ENCODE assay signal across 1 cellular context in the genomic region with DNA sequence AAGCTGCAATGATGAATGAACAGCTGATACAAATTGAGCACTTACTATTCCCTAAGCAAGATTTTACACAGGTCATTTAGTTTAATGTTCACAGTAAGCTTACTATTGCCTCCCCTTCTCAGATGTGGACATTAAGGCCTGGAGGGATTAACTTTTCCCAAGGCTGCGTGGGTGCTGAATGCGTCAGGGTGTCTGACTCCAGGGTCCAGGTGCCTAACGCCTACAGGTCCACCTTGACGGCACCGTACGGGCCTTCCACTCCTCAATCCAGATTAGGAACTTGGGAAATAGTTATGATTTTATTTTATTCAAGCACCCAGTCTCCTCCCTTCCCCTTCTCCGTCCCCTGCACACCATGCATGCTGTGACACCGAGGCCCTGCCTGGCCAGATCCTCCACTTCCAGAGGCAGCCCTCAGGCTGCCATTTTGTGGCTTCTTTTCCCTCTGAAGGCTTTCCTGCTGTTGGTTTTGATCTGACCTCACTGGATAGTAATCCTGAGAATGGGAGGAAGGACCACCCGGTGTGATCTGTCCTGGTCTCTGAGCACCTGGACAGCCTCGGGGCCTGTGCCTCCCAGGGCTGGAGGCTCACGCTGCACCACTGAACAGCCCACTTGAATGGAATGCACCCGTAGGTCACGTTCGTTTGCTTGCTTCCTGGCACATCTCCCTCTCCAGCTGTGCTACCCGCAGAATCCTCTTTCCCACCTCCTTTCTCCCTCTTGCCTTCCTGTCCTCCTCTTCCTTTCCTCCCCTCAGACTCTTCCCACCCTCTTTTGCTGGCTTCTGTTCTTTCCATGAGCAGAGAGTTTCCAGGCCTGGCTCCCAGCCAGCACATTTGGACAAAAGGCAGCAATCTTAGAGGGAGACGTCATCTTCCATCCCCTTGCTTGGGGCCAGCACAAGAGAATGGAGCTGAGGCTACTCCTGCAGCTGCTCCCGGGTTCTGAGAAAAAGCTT.
TF ChIP-seq lines count a peak whose summit lies in the region.

No MANE protein-coding gene starts in this region.

TF ChIP-seq in HepG2, 621 proteins besides CTCF, POLR2A, EP300 and RAD21:
- TF ChIP-seq TEAD3 (CRISPR knock-in tag; optimal IDR thresholded peaks at IDR 0.05; ENCODE audit: borderline replicate concordance) (peak; percentile 45), ZNF605 (CRISPR knock-in tag; IDR thresholded peaks at IDR 0.05) (no peak), BHLHE40 (IDR thresholded peaks at IDR 0.05; ENCODE audit: low read length) (peak; percentile 62)
- TF ChIP-seq, protein P1, sequence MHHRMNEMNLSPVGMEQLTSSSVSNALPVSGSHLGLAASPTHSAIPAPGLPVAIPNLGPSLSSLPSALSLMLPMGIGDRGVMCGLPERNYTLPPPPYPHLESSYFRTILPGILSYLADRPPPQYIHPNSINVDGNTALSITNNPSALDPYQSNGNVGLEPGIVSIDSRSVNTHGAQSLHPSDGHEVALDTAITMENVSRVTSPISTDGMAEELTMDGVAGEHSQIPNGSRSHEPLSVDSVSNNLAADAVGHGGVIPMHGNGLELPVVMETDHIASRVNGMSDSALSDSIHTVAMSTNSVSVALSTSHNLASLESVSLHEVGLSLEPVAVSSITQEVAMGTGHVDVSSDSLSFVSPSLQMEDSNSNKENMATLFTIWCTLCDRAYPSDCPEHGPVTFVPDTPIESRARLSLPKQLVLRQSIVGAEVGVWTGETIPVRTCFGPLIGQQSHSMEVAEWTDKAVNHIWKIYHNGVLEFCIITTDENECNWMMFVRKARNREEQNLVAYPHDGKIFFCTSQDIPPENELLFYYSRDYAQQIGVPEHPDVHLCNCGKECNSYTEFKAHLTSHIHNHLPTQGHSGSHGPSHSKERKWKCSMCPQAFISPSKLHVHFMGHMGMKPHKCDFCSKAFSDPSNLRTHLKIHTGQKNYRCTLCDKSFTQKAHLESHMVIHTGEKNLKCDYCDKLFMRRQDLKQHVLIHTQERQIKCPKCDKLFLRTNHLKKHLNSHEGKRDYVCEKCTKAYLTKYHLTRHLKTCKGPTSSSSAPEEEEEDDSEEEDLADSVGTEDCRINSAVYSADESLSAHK (CRISPR knock-in tag; IDR thresholded peaks at IDR 0.05; ENCODE audit: borderline replicate concordance): no peak
